Comparison of ENCODE assay signal across 1 cellular context in the genomic region with DNA sequence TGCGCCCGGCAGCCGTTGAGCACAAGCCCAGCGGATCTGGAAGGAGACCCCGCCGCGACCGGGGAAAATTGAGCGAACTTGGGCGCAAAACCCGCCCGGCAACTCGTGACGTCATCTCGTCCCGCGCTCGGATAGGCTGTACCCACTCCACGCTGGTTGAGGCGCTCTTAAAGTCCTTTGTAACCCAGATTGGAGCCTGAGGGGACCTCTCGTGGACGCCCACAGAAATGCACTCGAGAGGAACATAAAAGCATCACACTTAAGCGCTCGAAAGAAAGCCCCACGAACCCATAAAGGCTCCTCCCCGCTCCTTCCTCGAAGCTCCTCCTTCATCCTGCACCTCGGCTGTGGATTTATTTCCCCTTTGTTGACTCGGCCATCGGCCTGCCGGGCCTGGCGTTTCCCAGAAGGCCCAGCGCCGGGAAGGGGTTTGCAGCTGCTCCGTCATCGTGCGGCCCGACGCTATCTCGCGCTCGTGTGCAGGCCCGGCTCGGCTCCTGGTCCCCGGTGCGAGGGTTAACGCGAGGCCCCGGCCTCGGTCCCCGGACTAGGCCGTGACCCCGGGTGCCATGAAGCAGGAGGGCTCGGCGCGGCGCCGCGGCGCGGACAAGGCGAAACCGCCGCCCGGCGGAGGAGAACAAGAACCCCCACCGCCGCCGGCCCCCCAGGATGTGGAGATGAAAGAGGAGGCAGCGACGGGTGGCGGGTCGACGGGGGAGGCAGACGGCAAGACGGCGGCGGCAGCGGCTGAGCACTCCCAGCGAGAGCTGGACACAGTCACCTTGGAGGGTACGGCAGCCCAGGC.
TF ChIP-seq lines count a peak whose summit lies in the region.

PSMD3 (plus strand) TSS at position 406 of the 805 bp plus-strand sequence; CDS start at position 570, 164 bp downstream.

TF ChIP-seq in HepG2, 621 proteins besides CTCF, POLR2A, EP300 and RAD21 (continued from another document and continues in another):
- TF ChIP-seq FOXK2 (IDR thresholded peaks at IDR 0.05) (peak; percentile 77; the same call in 1 of the 2 replicates), ZC3H13 (CRISPR knock-in tag; IDR thresholded peaks at IDR 0.05) (peak; percentile 96), RELA (CRISPR knock-in tag; IDR thresholded peaks at IDR 0.05) (peak; percentile 19; the same call in 1 of the 2 replicates), SIN3B (IDR thresholded peaks at IDR 0.05; ENCODE audit: low read length) (peak; percentile 86), ZNF17 (CRISPR knock-in tag; IDR thresholded peaks at IDR 0.05) (no peak), CHD4 (IDR thresholded peaks at IDR 0.05; ENCODE audit: borderline replicate concordance, low read length) (no peak), CENPX (CRISPR knock-in tag; IDR thresholded peaks at IDR 0.05) (no peak), ZC3H4 (CRISPR knock-in tag; IDR thresholded peaks at IDR 0.05; ENCODE audit: borderline replicate concordance) (peak; percentile 82; the same call in 1 of the 2 replicates), CAMTA2 (CRISPR knock-in tag; IDR thresholded peaks at IDR 0.05; ENCODE audit: borderline replicate concordance) (peak; percentile 94; the same call in 1 of the 2 replicates), AKAP8 (CRISPR knock-in tag; IDR thresholded peaks at IDR 0.05) (no peak), KAT2B (IDR thresholded peaks at IDR 0.05; ENCODE audit: borderline replicate concordance, low read depth, low read length) (no peak), NR2F1 (CRISPR knock-in tag; IDR thresholded peaks at IDR 0.05) (peak; percentile 42 to 54; a peak in 1 of 4 replicates), POGZ (CRISPR knock-in tag; IDR thresholded peaks at IDR 0.05) (peak; percentile 84), THYN1 (CRISPR knock-in tag; IDR thresholded peaks at IDR 0.05; ENCODE audit: borderline replicate concordance, low read depth) (no peak), ADNP (CRISPR knock-in tag; IDR thresholded peaks at IDR 0.05) (no peak), ZNF646 (CRISPR knock-in tag; IDR thresholded peaks at IDR 0.05) (no peak), NFE2 (CRISPR knock-in tag; IDR thresholded peaks at IDR 0.05) (peak; percentile 76), ZNF367 (CRISPR knock-in tag; IDR thresholded peaks at IDR 0.05; ENCODE audit: borderline replicate concordance) (no peak; the same call in 1 of the 2 replicates), ZNF460 (CRISPR knock-in tag; IDR thresholded peaks at IDR 0.05; ENCODE audit: borderline replicate concordance) (no peak), REPIN1 (CRISPR knock-in tag; IDR thresholded peaks at IDR 0.05; ENCODE audit: borderline replicate concordance, low read depth) (peak; percentile 99), NRL (CRISPR knock-in tag; IDR thresholded peaks at IDR 0.05; ENCODE audit: borderline replicate concordance) (peak; percentile 95), HIVEP1 (CRISPR knock-in tag; IDR thresholded peaks at IDR 0.05) (peak; percentile 83; the same call in 1 of the 2 replicates), MXD4 (CRISPR knock-in tag; IDR thresholded peaks at IDR 0.05) (peak; percentile 93), GFI1 (CRISPR knock-in tag; IDR thresholded peaks at IDR 0.05; ENCODE audit: borderline replicate concordance) (peak; percentile 85; the same call in 1 of the 2 replicates), SMC3 (IDR thresholded peaks at IDR 0.05; ENCODE audit: low read length) (peak; percentile 96), CEBPG (CRISPR knock-in tag; IDR thresholded peaks at IDR 0.05) (peak; percentile 69; the same call in 1 of the 2 replicates), SMYD3 (CRISPR knock-in tag; IDR thresholded peaks at IDR 0.05) (0 out of 2 replicates have a peak, but pooled peaks have one; percentile 3), ISL2 (CRISPR knock-in tag; IDR thresholded peaks at IDR 0.05) (peak; percentile 86), ZNF24 (IDR thresholded peaks at IDR 0.05) (no peak)
- TF ChIP-seq, protein P1, sequence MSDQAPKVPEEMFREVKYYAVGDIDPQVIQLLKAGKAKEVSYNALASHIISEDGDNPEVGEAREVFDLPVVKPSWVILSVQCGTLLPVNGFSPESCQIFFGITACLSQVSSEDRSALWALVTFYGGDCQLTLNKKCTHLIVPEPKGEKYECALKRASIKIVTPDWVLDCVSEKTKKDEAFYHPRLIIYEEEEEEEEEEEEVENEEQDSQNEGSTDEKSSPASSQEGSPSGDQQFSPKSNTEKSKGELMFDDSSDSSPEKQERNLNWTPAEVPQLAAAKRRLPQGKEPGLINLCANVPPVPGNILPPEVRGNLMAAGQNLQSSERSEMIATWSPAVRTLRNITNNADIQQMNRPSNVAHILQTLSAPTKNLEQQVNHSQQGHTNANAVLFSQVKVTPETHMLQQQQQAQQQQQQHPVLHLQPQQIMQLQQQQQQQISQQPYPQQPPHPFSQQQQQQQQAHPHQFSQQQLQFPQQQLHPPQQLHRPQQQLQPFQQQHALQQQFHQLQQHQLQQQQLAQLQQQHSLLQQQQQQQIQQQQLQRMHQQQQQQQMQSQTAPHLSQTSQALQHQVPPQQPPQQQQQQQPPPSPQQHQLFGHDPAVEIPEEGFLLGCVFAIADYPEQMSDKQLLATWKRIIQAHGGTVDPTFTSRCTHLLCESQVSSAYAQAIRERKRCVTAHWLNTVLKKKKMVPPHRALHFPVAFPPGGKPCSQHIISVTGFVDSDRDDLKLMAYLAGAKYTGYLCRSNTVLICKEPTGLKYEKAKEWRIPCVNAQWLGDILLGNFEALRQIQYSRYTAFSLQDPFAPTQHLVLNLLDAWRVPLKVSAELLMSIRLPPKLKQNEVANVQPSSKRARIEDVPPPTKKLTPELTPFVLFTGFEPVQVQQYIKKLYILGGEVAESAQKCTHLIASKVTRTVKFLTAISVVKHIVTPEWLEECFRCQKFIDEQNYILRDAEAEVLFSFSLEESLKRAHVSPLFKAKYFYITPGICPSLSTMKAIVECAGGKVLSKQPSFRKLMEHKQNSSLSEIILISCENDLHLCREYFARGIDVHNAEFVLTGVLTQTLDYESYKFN (CRISPR knock-in tag; conservative IDR thresholded peaks at IDR 0.05): peak; percentile 83
- TF ChIP-seq, protein P2, sequence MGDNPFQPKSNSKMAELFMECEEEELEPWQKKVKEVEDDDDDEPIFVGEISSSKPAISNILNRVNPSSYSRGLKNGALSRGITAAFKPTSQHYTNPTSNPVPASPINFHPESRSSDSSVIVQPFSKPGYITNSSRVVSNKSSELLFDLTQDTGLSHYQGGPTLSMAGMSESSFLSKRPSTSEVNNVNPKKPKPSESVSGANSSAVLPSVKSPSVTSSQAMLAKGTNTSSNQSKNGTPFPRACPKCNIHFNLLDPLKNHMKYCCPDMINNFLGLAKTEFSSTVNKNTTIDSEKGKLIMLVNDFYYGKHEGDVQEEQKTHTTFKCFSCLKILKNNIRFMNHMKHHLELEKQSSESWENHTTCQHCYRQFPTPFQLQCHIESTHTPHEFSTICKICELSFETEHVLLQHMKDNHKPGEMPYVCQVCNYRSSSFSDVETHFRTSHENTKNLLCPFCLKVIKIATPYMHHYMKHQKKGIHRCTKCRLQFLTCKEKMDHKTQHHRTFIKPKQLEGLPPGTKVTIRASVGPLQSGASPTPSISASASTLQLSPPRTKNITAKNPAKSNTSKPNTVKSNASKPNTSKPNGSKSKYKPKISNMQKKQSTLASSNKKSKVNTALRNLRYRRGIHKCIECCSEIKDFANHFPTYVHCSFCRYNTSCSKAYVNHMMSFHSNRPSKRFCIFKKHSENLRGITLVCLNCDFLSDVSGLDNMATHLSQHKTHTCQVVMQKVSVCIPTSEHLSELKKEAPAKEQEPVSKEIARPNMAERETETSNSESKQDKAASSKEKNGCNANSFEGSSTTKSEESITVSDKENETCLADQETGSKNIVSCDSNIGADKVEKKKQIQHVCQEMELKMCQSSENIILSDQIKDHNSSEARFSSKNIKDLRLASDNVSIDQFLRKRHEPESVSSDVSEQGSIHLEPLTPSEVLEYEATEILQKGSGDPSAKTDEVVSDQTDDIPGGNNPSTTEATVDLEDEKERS (CRISPR knock-in tag; IDR thresholded peaks at IDR 0.05): peak; percentile 97
- TF ChIP-seq, protein P3, sequence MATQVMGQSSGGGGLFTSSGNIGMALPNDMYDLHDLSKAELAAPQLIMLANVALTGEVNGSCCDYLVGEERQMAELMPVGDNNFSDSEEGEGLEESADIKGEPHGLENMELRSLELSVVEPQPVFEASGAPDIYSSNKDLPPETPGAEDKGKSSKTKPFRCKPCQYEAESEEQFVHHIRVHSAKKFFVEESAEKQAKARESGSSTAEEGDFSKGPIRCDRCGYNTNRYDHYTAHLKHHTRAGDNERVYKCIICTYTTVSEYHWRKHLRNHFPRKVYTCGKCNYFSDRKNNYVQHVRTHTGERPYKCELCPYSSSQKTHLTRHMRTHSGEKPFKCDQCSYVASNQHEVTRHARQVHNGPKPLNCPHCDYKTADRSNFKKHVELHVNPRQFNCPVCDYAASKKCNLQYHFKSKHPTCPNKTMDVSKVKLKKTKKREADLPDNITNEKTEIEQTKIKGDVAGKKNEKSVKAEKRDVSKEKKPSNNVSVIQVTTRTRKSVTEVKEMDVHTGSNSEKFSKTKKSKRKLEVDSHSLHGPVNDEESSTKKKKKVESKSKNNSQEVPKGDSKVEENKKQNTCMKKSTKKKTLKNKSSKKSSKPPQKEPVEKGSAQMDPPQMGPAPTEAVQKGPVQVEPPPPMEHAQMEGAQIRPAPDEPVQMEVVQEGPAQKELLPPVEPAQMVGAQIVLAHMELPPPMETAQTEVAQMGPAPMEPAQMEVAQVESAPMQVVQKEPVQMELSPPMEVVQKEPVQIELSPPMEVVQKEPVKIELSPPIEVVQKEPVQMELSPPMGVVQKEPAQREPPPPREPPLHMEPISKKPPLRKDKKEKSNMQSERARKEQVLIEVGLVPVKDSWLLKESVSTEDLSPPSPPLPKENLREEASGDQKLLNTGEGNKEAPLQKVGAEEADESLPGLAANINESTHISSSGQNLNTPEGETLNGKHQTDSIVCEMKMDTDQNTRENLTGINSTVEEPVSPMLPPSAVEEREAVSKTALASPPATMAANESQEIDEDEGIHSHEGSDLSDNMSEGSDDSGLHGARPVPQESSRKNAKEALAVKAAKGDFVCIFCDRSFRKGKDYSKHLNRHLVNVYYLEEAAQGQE (IDR thresholded peaks at IDR 0.05; ENCODE audit: borderline replicate concordance in 1 of 2, low read depth in 1 of 2, low read length in 2 of 2): peak in 1 of 2 experiments; percentile 59; a peak in 1 of 4 replicates
- TF ChIP-seq, protein P4, sequence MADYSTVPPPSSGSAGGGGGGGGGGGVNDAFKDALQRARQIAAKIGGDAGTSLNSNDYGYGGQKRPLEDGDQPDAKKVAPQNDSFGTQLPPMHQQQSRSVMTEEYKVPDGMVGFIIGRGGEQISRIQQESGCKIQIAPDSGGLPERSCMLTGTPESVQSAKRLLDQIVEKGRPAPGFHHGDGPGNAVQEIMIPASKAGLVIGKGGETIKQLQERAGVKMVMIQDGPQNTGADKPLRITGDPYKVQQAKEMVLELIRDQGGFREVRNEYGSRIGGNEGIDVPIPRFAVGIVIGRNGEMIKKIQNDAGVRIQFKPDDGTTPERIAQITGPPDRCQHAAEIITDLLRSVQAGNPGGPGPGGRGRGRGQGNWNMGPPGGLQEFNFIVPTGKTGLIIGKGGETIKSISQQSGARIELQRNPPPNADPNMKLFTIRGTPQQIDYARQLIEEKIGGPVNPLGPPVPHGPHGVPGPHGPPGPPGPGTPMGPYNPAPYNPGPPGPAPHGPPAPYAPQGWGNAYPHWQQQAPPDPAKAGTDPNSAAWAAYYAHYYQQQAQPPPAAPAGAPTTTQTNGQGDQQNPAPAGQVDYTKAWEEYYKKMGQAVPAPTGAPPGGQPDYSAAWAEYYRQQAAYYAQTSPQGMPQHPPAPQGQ (CRISPR knock-in tag; IDR thresholded peaks at IDR 0.05; ENCODE audit: borderline replicate concordance): peak; percentile 29; the same call in 1 of the 2 replicates
- TF ChIP-seq, protein P5, sequence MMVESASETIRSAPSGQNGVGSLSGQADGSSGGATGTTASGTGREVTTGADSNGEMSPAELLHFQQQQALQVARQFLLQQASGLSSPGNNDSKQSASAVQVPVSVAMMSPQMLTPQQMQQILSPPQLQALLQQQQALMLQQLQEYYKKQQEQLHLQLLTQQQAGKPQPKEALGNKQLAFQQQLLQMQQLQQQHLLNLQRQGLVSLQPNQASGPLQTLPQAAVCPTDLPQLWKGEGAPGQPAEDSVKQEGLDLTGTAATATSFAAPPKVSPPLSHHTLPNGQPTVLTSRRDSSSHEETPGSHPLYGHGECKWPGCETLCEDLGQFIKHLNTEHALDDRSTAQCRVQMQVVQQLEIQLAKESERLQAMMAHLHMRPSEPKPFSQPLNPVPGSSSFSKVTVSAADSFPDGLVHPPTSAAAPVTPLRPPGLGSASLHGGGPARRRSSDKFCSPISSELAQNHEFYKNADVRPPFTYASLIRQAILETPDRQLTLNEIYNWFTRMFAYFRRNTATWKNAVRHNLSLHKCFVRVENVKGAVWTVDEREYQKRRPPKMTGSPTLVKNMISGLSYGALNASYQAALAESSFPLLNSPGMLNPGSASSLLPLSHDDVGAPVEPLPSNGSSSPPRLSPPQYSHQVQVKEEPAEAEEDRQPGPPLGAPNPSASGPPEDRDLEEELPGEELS (CRISPR knock-in tag; IDR thresholded peaks at IDR 0.05): peak; percentile 67
